In the genomic region with DNA sequence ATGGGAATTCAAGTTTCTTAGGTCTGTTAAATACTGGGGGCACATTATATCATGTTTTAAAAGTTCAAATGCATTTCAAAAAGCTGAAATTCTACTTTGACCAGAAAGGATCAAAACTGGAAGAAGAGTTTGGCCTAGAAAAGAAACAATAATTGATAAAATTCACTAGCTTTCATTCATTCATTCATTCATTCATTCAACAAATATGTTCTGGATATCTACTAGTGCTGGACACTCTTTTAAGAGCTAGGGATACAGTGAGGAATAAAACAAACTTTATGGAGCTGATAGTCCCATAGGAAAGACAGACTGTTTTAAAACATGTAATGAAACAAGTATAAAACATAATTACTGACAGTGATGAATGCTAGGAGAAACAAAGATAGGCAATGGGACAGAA, we compare ENCODE assay signal across 8 cellular contexts.
"Had no signal": no experiment of that assay in that cellular context is flagged by ENCODE, and none has a peak within 500 bp of the region (broad histone marks: within the 10 kb centered on the region; RNA-seq: fewer than 3 reads in every experiment).

No MANE protein-coding gene starts in this region.

- H3K27me3 Mint-ChIP-seq: IgD-negative memory B cell had no signal

- H3K4me3 ChIP-seq: GM23248, HAP-1 had no signal

- H3K27ac ChIP-seq: GM23248 had no signal

- H3K36me3 ChIP-seq: HAP-1 had no signal

- H3K4me1 ChIP-seq: HAP-1 had no signal

- H3K9me3 ChIP-seq: HAP-1 had no signal

- H3K9me3 Mint-ChIP-seq: IgD-negative memory B cell had no signal

- DNase-seq: GM23248, GOT3, H7, KBM-7 had no signal

- ATAC-seq: HCT116, HepG2 had no signal

- H3K4me3 Mint-ChIP-seq: IgD-negative memory B cell had no signal
